Comparison of ENCODE assay signal across 8 cellular contexts in genomic region chr7:150974468-150975391, GRCh38. TPM values are rescaled to one million over a fixed set of nuclear protein-coding genes. Genes with fewer than 3 reads are reported as not detected.
DNase-seq lines count a peak whose midpoint lies in the region; ATAC-seq and TF ChIP-seq lines count a peak whose summit lies in the region.

No MANE protein-coding gene starts in this region.

- H3K27ac ChIP-seq in subcutaneous abdominal adipose tissue (ENCODE audit: low read depth, low read length): no peak overlapping the region

- H3K27me3 ChIP-seq in subcutaneous abdominal adipose tissue (ENCODE audit: control insufficient read depth in 5 of 5, insufficient read depth in 4 of 5, low read length in 5 of 5): peaks cover 60 to 75% (median 71%) of the 10 kb centered on the region in 5 donors

- H3K4me3 Mint-ChIP-seq in neural crest cell: peak overlapping the region; percentile 86

- H3K9me3 Mint-ChIP-seq in neural crest cell: no peaks in the 10 kb centered on the region

- H3K27me3 Mint-ChIP-seq in neural crest cell (ENCODE audit: low read depth): peaks cover 21% of the 10 kb centered on the region

- DNase-seq in GM13976 (ENCODE audit: low spot score) (peak; percentile 82), NCI-H345 (lab: John Stamatoyannopoulos, UW) (peak; percentile 84), erythroblast (lab: John Stamatoyannopoulos, UW) (peak; percentile 70 to 81), neural crest cell (ENCODE audit: low read depth, low spot score) (no peak)
- peak; percentile 82 for DNase-seq in activated CD8-positive, alpha-beta memory T cell treated with anti-CD3 and anti-CD28 coated beads, Interleukin-2, amount 50 U/mL, for 4 hours

- peak; percentile 47 for TF ChIP-seq POLR2A in erythroblast (IDR thresholded peaks at IDR 0.05; ENCODE audit: low read length)

- peaks cover 59% of the 10 kb centered on the region for H3K4me1 Mint-ChIP-seq in neural crest cell

- TF ChIP-seq CTCF in GM13976 (IDR thresholded peaks at IDR 0.05; ENCODE audit: borderline replicate concordance, control extremely low read depth, extremely low read depth, insufficient read depth, missing control alignments) (peak; percentile 39), neural crest cell (conservative IDR thresholded peaks at IDR 0.05) (peak; percentile 61)

- peaks cover 0 to 30% (median 14%) of the 10 kb centered on the region in 5 donors for H3K4me1 ChIP-seq in subcutaneous abdominal adipose tissue (ENCODE audit: control insufficient read depth in 5 of 5, insufficient read depth in 5 of 5, low read length in 5 of 5)

- in situ Hi-C loops in GM13976 (cut with MboI; ENCODE audit: low sequenced_read_pairs, unreplicated experiment): no loop called here

- no peak overlapping the region for H3K27ac Mint-ChIP-seq in neural crest cell (ENCODE audit: unreplicated experiment)

- peak; percentile 66 for ATAC-seq in HG02759 (IDR thresholded peaks at IDR 0.05; ENCODE audit: unreplicated experiment)
- ATAC-seq in HG03565 (IDR thresholded peaks at IDR 0.05; ENCODE audit: unreplicated experiment): no peak

- H3K36me3 ChIP-seq in subcutaneous abdominal adipose tissue (ENCODE audit: control insufficient read depth in 5 of 5, insufficient read depth in 5 of 5, low read length in 5 of 5): no peaks in the 10 kb centered on the region

- no peak overlapping the region for H3K9ac ChIP-seq in subcutaneous abdominal adipose tissue (ENCODE audit: low read length in 5 of 5)

- peak overlapping the region in 4 of 5 donors; percentile 43 to 63 (median 54) for H3K4me3 ChIP-seq in subcutaneous abdominal adipose tissue (ENCODE audit: low read depth in 1 of 5, low read length in 5 of 5)

- H3K9me3 ChIP-seq in subcutaneous abdominal adipose tissue (ENCODE audit: control insufficient read depth in 5 of 5, low read length in 5 of 5): peaks cover 0 to 2% (median 0%) of the 10 kb centered on the region in 5 donors

- no peaks in the 10 kb centered on the region for H3K36me3 Mint-ChIP-seq in neural crest cell (ENCODE audit: low read depth)

RNA-seq across cellular contexts. Expression of gene KCNH2, which starts 3.4 kb away (rescaled TPM):
- 10.7 and 12.4 TPM in 2 replicates for total RNA-seq in neural crest cell

RNA-seq across cellular contexts. Expression of gene NOS3, which starts 16.1 kb away (rescaled TPM):
- total RNA-seq in neural crest cell: 6.1 and 7.4 TPM in 2 replicates

RNA-seq across cellular contexts. Expression of gene ATG9B, which starts 49.6 kb away (rescaled TPM):
- 8.0 and 9.2 TPM in 2 replicates for total RNA-seq in neural crest cell

RNA-seq across cellular contexts. Expression of gene ABCB8, which starts 53.5 kb away (rescaled TPM):
- 42.3 and 43.5 TPM in 2 replicates for total RNA-seq in neural crest cell
